17 cellular contexts compared by ENCODE assay signal in the genomic region with DNA sequence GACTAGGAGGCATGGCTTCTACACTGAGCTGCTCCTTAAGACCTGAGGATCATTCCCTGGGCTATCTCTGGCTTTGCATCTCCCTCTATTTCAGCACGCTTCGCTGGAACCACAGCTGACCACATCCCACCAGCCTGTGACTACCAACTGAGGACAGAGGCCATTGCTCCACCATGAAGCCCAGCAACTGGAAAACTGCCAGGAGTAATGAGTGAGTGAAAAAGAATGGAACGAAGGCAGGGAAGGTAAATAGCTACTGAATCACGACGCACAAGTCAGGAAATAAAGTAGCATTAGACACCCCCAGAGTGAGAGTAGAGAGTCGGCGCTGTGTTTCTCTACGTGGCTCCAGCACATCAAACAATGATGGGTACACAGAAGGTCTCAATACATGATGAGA.
A peak's percentile ranks its signal among the peaks of the same experiment; 100 is the strongest.
DNase-seq lines count a peak whose midpoint lies in the region; ATAC-seq, FAIRE-seq and TF ChIP-seq lines count a peak whose summit lies in the region.
"Had no signal": no experiment of that assay in that cellular context is flagged by ENCODE, and none has a peak within 500 bp of the region (broad histone marks: within the 10 kb centered on the region; RNA-seq: fewer than 3 reads in every experiment).

No MANE protein-coding gene starts in this region.

- no peak overlapping the region for H3K23ac ChIP-seq in IMR-90 (ENCODE audit: low read depth, low read length)

- 0 out of 3 replicates have a peak overlapping the region, but pooled peaks have one; percentile 21 for H2BK15ac ChIP-seq in IMR-90 (ENCODE audit: low read depth, low read length)

- no peak for TF ChIP-seq RAD21 in IMR-90 (IDR thresholded peaks at IDR 0.05; ENCODE audit: low read length)

- H3K4ac ChIP-seq in IMR-90 (ENCODE audit: low read depth, low read length): no peak overlapping the region

- no peak for ATAC-seq in IMR-90 (ENCODE audit: low read depth)
- no peak for ATAC-seq in HG02678 (IDR thresholded peaks at IDR 0.05; ENCODE audit: unreplicated experiment)

- H3K4me1 ChIP-seq in IMR-90 (ENCODE audit: control insufficient read depth, insufficient read depth, low read length) (peaks cover 10% of the 10 kb centered on the region), adipocyte (ENCODE audit: control insufficient read depth, insufficient read depth, low read length) (peaks cover 10% of the 10 kb centered on the region)

- H3K4me3 ChIP-seq in IMR-90 (ENCODE audit: insufficient read depth, low read depth, low read length) (no peak overlapping the region), adipocyte (ENCODE audit: low read length) (no peak overlapping the region), fibroblast of pulmonary artery (replicated peaks; ENCODE audit: low read depth, low read length) (no peak overlapping the region)
- H3K4me3 ChIP-seq: SK-N-MC had no signal

- no peak overlapping the region; the same call in 1 of the 2 replicates for H4K5ac ChIP-seq in IMR-90 (ENCODE audit: low read depth, low read length)

- H3K4me2 ChIP-seq in IMR-90 (ENCODE audit: low read depth, low read length): no peak overlapping the region

- H2BK120ac ChIP-seq in IMR-90 (ENCODE audit: low read depth, low read length): 0 out of 2 replicates have a peak overlapping the region, but pooled peaks have one; percentile 2

- no peaks in the 10 kb centered on the region for H3K79me1 ChIP-seq in IMR-90 (ENCODE audit: low read depth in 1 of 2, low read length in 2 of 2)

- no peaks in the 10 kb centered on the region for H4K20me1 ChIP-seq in IMR-90 (ENCODE audit: insufficient read depth, low read length)

- in situ Hi-C loops in IMR-90 (cut with MboI; ENCODE audit: low sequenced_read_pairs): no loop called here

- DNase-seq in IMR-90 (peak; percentile 66), adipocyte (ENCODE audit: low read depth) (peak; percentile 22), fibroblast of pulmonary artery (ENCODE audit: low read depth) (peak; percentile 17), urothelium cell line (ENCODE audit: low spot score) (peak; percentile 11), LoVo (ENCODE audit: low spot score) (no peak), iPS-NIHi11 (ENCODE audit: low spot score) (no peak)
- DNase-seq: Calu3; CD4-positive, CD25-positive, alpha-beta regulatory T cell; DMS53; H9; NCI-H1048; NCI-H1436 treated with DMSO at 0.1 percent for 48 hours; NCI-H2081 treated with DMSO at 0.1 percent for 48 hours; NCI-H510A; Right ventricle myocardium superior had no signal

- H3K18ac ChIP-seq in IMR-90 (ENCODE audit: low read depth, low read length): peak overlapping the region; percentile 11; the same call in 1 of the 2 replicates

- 0 out of 4 replicates have a peak overlapping the region, but pooled peaks of 1 of the 2 experiments have one; percentile 26 for H4K8ac ChIP-seq in IMR-90 (ENCODE audit: low read depth in 2 of 2, low read length in 2 of 2)

- TF ChIP-seq POLR2A in IMR-90 (IDR thresholded peaks at IDR 0.05; ENCODE audit: low read depth, low read length): no peak

- peak overlapping the region; percentile 16 for H2AFZ ChIP-seq in IMR-90 (replicated peaks; ENCODE audit: low read length, poor library complexity)

- BruUV-seq in IMR-90 (replicated peaks; lab: Mats Ljungman, UMichigan): no TSS peak

- H2BK20ac ChIP-seq in IMR-90 (ENCODE audit: low read depth, low read length): no peak overlapping the region

- H3K36me3 ChIP-seq in IMR-90 (ENCODE audit: control insufficient read depth, insufficient read depth, low read length) (no peaks in the 10 kb centered on the region; the same call in 1 of the 2 replicates), adipocyte (ENCODE audit: control insufficient read depth, insufficient read depth, low read length, severe bottlenecking) (no peaks in the 10 kb centered on the region)

- H3K27ac ChIP-seq in IMR-90 (ENCODE audit: insufficient read depth, low read length): no peak overlapping the region
- H3K27ac ChIP-seq: SK-N-MC had no signal

- no peaks in the 10 kb centered on the region for H3K27me3 ChIP-seq in IMR-90 (ENCODE audit: control insufficient read depth, insufficient read depth, low read length)
- H3K27me3 ChIP-seq in adipocyte (replicated peaks; ENCODE audit: control insufficient read depth, insufficient read depth, low read length): no peaks in the 10 kb centered on the region

- CTCF ChIA-PET in IMR-90 (lab: Yijun Ruan, JAX): no interaction called here

- FAIRE-seq in urothelium cell line (lab: Jason Lieb, UNC): no peak

- no peak overlapping the region for H3K56ac ChIP-seq in IMR-90 (ENCODE audit: extremely low read depth, insufficient read depth, low read length)

- TF ChIP-seq CTCF in IMR-90 (conservative IDR thresholded peaks at IDR 0.05; ENCODE audit: low read depth, low read length) (no peak), fibroblast of pulmonary artery (IDR thresholded peaks at IDR 0.05; ENCODE audit: low read length, missing control alignments) (no peak)

- no peak overlapping the region for H4K91ac ChIP-seq in IMR-90 (ENCODE audit: insufficient read depth, low read depth, low read length)

- intact Hi-C loops in IMR-90 (cut with micrococcal nuclease): no loop called here

- dilution Hi-C loops in IMR-90 (cut with HindIII; ENCODE audit: low sequenced_read_pairs, unreplicated experiment): no loop called here

- H3K14ac ChIP-seq in IMR-90 (replicated peaks; ENCODE audit: low read depth, low read length): 0 out of 2 replicates have a peak overlapping the region, but pooled peaks have one; percentile 10

- no peaks in the 10 kb centered on the region for H3K9me3 ChIP-seq in IMR-90 (ENCODE audit: control insufficient read depth, insufficient read depth, low read length)
- no peaks in the 10 kb centered on the region for H3K9me3 ChIP-seq in adipocyte (ENCODE audit: control insufficient read depth, low read length)

- POLR2A ChIA-PET in IMR-90 (lab: Charles Lee; ENCODE audit: unreplicated experiment): interaction anchor here (0.6 kb wide), 1 partner anchor 15 kb away, joined by 5 read pairs; no protein-coding TSS in a partner anchor

- no peak overlapping the region for H2AK5ac ChIP-seq in IMR-90 (ENCODE audit: low read depth, low read length)

- no peak overlapping the region for H3K9ac ChIP-seq in IMR-90 (ENCODE audit: low read depth, low read length)
- no peak overlapping the region for H3K9ac ChIP-seq in adipocyte (ENCODE audit: low read length)

- WGBS in IMR-90 (ENCODE audit: extremely low coverage in 2 of 2, insufficient read length in 1 of 2), 2 experiments: 83% methylated on average over 2 of the region's 8 CpGs; no CpG with 5 or more reads in 1 of the 2 experiments

- H3K9me1 ChIP-seq in IMR-90 (ENCODE audit: insufficient read depth, low read length): peaks cover 6% of the 10 kb centered on the region; the same call in 1 of the 2 replicates

- no peak overlapping the region for H2AK9ac ChIP-seq in IMR-90 (replicated peaks; ENCODE audit: low read depth, low read length, poor library complexity)

- no peak overlapping the region for H2BK5ac ChIP-seq in IMR-90 (ENCODE audit: low read depth, low read length, poor library complexity, severe bottlenecking)

TF ChIP-seq in IMR-90, 13 proteins besides CTCF, POLR2A, EP300 and RAD21:
- TF ChIP-seq FOS (IDR thresholded peaks at IDR 0.05; ENCODE audit: low read depth, low read length) (no peak), MXI1 (IDR thresholded peaks at IDR 0.05; ENCODE audit: borderline replicate concordance, low read depth, low read length) (no peak), MAZ (IDR thresholded peaks at IDR 0.05; ENCODE audit: borderline replicate concordance, low read depth, low read length) (no peak), SMC3 (IDR thresholded peaks at IDR 0.05; ENCODE audit: low read depth, low read length) (no peak), USF2 (IDR thresholded peaks at IDR 0.05; ENCODE audit: low read depth, low read length) (no peak), NFE2L2 (IDR thresholded peaks at IDR 0.05; ENCODE audit: low read depth, low read length) (no peak), CHD1 (IDR thresholded peaks at IDR 0.05; ENCODE audit: low read depth, low read length) (no peak), RFX5 (IDR thresholded peaks at IDR 0.05; ENCODE audit: low read depth, low read length) (no peak), RCOR1 (IDR thresholded peaks at IDR 0.05; ENCODE audit: insufficient replicate concordance, low read length) (no peak), CEBPB (IDR thresholded peaks at IDR 0.05; ENCODE audit: low read depth, low read length) (no peak), BHLHE40 (IDR thresholded peaks at IDR 0.05; ENCODE audit: low read depth, low read length) (no peak), MAFK (IDR thresholded peaks at IDR 0.05; ENCODE audit: low read depth, low read length) (no peak)
- TF ChIP-seq, protein P1, sequence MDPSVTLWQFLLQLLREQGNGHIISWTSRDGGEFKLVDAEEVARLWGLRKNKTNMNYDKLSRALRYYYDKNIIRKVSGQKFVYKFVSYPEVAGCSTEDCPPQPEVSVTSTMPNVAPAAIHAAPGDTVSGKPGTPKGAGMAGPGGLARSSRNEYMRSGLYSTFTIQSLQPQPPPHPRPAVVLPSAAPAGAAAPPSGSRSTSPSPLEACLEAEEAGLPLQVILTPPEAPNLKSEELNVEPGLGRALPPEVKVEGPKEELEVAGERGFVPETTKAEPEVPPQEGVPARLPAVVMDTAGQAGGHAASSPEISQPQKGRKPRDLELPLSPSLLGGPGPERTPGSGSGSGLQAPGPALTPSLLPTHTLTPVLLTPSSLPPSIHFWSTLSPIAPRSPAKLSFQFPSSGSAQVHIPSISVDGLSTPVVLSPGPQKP (IDR thresholded peaks at IDR 0.05; ENCODE audit: borderline replicate concordance, low read depth, low read length): no peak

Comparison
In these comparisons a context has a peak if more than half of its experiments do, and no peak if none do; other contexts are left out.
1. DNase-seq: peak in IMR-90 (single experiment), adipocyte (single experiment), fibroblast of pulmonary artery (single experiment) and urothelium cell line (single experiment); none in LoVo (single experiment) and iPS-NIHi11 (single experiment).